In genomic region chr11:65119670-65119995, GRCh38 we compare ENCODE assay signal across 15 cellular contexts. TPM values are rescaled to one million over a fixed set of nuclear protein-coding genes. Genes with fewer than 3 reads are reported as not detected.
DNase-seq lines count a peak whose midpoint lies in the region; ATAC-seq and TF ChIP-seq lines count a peak whose summit lies in the region.
"Had no signal": no experiment of that assay in that cellular context is flagged by ENCODE, and none has a peak within 500 bp of the region (broad histone marks: within the 10 kb centered on the region; RNA-seq: fewer than 3 reads in every experiment).

No MANE protein-coding gene starts in this region.

- H3K4me3 ChIP-seq in OCI-LY7 (ENCODE audit: low read depth, low read length, poor library complexity, severe bottlenecking): peak overlapping the region; percentile 95
- H3K4me3 ChIP-seq in smooth muscle cell: no peak overlapping the region
- H3K4me3 ChIP-seq: prostate gland had no signal

- no peaks in the 10 kb centered on the region for H3K9me2 ChIP-seq in OCI-LY7 (ENCODE audit: insufficient read depth, low read length)

- DNase-seq in activated T-cell treated with anti-CD3 and anti-CD28 coated beads, Interleukin-2, amount 50 U/mL, for 24 hours: no peak
- no peak for DNase-seq in activated T-cell treated with anti-CD3 and anti-CD28 coated beads, Interleukin-2, amount 50 U/mL, for 1 hour
- DNase-seq in OCI-LY7 (ENCODE audit: low spot score): peak; percentile 51
- no peak for DNase-seq in smooth muscle cell (lab: John Stamatoyannopoulos, UW; ENCODE audit: unreplicated experiment)
- DNase-seq in stimulated activated CD4-positive, alpha-beta T cell treated with anti-CD3 and anti-CD28 coated beads, Interleukin-2, amount 100 ng/mL, for 24 hours: no peak
- DNase-seq in NCI-H1694 (lab: John Stamatoyannopoulos, UW): no peak
- DNase-seq: activated CD4-positive, alpha-beta T cell treated with anti-CD3 and anti-CD28 coated beads, Interleukin-2, amount 50 U/mL, for 1 hour; amniotic stem cell; DMS79; midbrain; NCI-H2029 treated with DMSO at 0.1 percent for 48 hours; NK-92 treated with Interleukin-12 subunit alpha and Interleukin-12 subunit beta, amount 100 ng/mL, for 24 hours had no signal

- H3K4me1 ChIP-seq in OCI-LY7 (ENCODE audit: insufficient read depth, low read length, poor library complexity, severe bottlenecking): peaks cover 65% of the 10 kb centered on the region
- H3K4me1 ChIP-seq in smooth muscle cell (ENCODE audit: low read depth): peaks cover 15% of the 10 kb centered on the region

- POLR2A ChIA-PET in OCI-LY7 (lab: Charles Lee): interaction anchor here (1.6 to 4.0 kb wide), 2 partner anchors 14 to 105 kb away, joined by 4 to 47 read pairs; partner anchors contain the start of genes ARL2 and SYVN1

- H4K20me1 ChIP-seq in OCI-LY7 (ENCODE audit: insufficient read depth, low read length) (peaks cover 17% of the 10 kb centered on the region; the same call in 1 of the 2 replicates), smooth muscle cell (ENCODE audit: low read depth) (no peaks in the 10 kb centered on the region)

- H3K27ac ChIP-seq in OCI-LY7 (ENCODE audit: low read depth, low read length, poor library complexity, severe bottlenecking) (peak overlapping the region; percentile 78), smooth muscle cell (ENCODE audit: low read depth) (peak overlapping the region; percentile 89)
- H3K27ac ChIP-seq: prostate gland had no signal

- H3K9me3 Mint-ChIP-seq in activated T-cell treated with anti-CD3 and anti-CD28 coated beads, Interleukin-2, amount 50 U/mL, for 24 hours: no peaks in the 10 kb centered on the region
- H3K9me3 Mint-ChIP-seq in dendritic cell treated with granulocyte-macrophage colony-stimulating factor and Interleukin-4, amounts not matched to agents 40 ng/mL and 50 ng/mL, for 4 days: no peaks in the 10 kb centered on the region

- peak overlapping the region; percentile 87 for H3K4me2 ChIP-seq in OCI-LY7 (ENCODE audit: low read length)
- H3K4me2 ChIP-seq in smooth muscle cell: no peak overlapping the region

- TF ChIP-seq CTCF in OCI-LY7 (conservative IDR thresholded peaks at IDR 0.05; ENCODE audit: low read length) (no peak), smooth muscle cell (IDR thresholded peaks at IDR 0.05; ENCODE audit: borderline replicate concordance, insufficient read depth, poor library complexity, severe bottlenecking) (no peak)

- peaks cover 89% of the 10 kb centered on the region for H3K36me3 Mint-ChIP-seq in activated T-cell treated with anti-CD3 and anti-CD28 coated beads, Interleukin-2, amount 50 U/mL, for 24 hours (ENCODE audit: low read depth)
- H3K36me3 Mint-ChIP-seq in dendritic cell treated with granulocyte-macrophage colony-stimulating factor and Interleukin-4, amounts not matched to agents 40 ng/mL and 50 ng/mL, for 4 days (ENCODE audit: low read depth): peaks cover 72% of the 10 kb centered on the region

- H3F3A ChIP-seq in smooth muscle cell (ENCODE audit: low read depth): peaks cover 21% of the 10 kb centered on the region

- peak overlapping the region; percentile 98 for H3K27ac Mint-ChIP-seq in activated T-cell treated with anti-CD3 and anti-CD28 coated beads, Interleukin-2, amount 50 U/mL, for 24 hours
- H3K27ac Mint-ChIP-seq in dendritic cell treated with granulocyte-macrophage colony-stimulating factor and Interleukin-4, amounts not matched to agents 40 ng/mL and 50 ng/mL, for 4 days: peak overlapping the region; percentile 99

- peaks cover 71% of the 10 kb centered on the region for H3K79me2 ChIP-seq in OCI-LY7 (ENCODE audit: insufficient read depth, low read depth, low read length)
- peaks cover 59% of the 10 kb centered on the region for H3K79me2 ChIP-seq in smooth muscle cell (ENCODE audit: low read depth)

- peaks cover 74% of the 10 kb centered on the region for H3K4me1 Mint-ChIP-seq in activated T-cell treated with anti-CD3 and anti-CD28 coated beads, Interleukin-2, amount 50 U/mL, for 24 hours (ENCODE audit: low read depth)
- H3K4me1 Mint-ChIP-seq in dendritic cell treated with granulocyte-macrophage colony-stimulating factor and Interleukin-4, amounts not matched to agents 40 ng/mL and 50 ng/mL, for 4 days (ENCODE audit: low read depth): peaks cover 49% of the 10 kb centered on the region

- H3K4me3 Mint-ChIP-seq in activated T-cell treated with anti-CD3 and anti-CD28 coated beads, Interleukin-2, amount 50 U/mL, for 24 hours: peak overlapping the region; percentile 100
- no peak overlapping the region for H3K4me3 Mint-ChIP-seq in dendritic cell treated with granulocyte-macrophage colony-stimulating factor and Interleukin-4, amounts not matched to agents 40 ng/mL and 50 ng/mL, for 4 days

- H3K9me3 ChIP-seq in OCI-LY7 (ENCODE audit: low read length) (no peaks in the 10 kb centered on the region), smooth muscle cell (replicated peaks; ENCODE audit: low read depth) (no peaks in the 10 kb centered on the region)
- H3K9me3 ChIP-seq: prostate gland had no signal

- no TSS peak for BruUV-seq in OCI-LY7 (replicated peaks; lab: Mats Ljungman, UMichigan)

- H3K27me3 ChIP-seq in smooth muscle cell (ENCODE audit: low read depth): no peaks in the 10 kb centered on the region

- no peak for ATAC-seq in GM18870 (IDR thresholded peaks at IDR 0.05; ENCODE audit: unreplicated experiment)

- intact Hi-C loops in OCI-LY7 (cut with micrococcal nuclease; ENCODE audit: unreplicated experiment): loop anchor here (10.0 kb wide), 1 partner anchor 345 kb away; the partner anchor contains the start of gene SF1
- intact Hi-C loops in dendritic cell treated with granulocyte-macrophage colony-stimulating factor and Interleukin-4, amounts not matched to agents 40 ng/mL and 50 ng/mL, for 4 days (cut with micrococcal nuclease): loop anchor here (5.0 to 10.0 kb wide), 3 partner anchors 135 to 272 kb away; partner anchors contain the start of gene ATG2A

- CTCF ChIA-PET in OCI-LY7 (lab: Charles Lee; ENCODE audit: unreplicated experiment): no interaction called here

- no peaks in the 10 kb centered on the region for H3K27me3 Mint-ChIP-seq in activated T-cell treated with anti-CD3 and anti-CD28 coated beads, Interleukin-2, amount 50 U/mL, for 24 hours
- H3K27me3 Mint-ChIP-seq in dendritic cell treated with granulocyte-macrophage colony-stimulating factor and Interleukin-4, amounts not matched to agents 40 ng/mL and 50 ng/mL, for 4 days: no peaks in the 10 kb centered on the region

- H3K36me3 ChIP-seq in OCI-LY7 (ENCODE audit: insufficient read depth, low read length) (peaks cover 76% of the 10 kb centered on the region), smooth muscle cell (ENCODE audit: low read depth) (no peaks in the 10 kb centered on the region)

- H2AFZ ChIP-seq in OCI-LY7 (ENCODE audit: low read length) (no peak overlapping the region), smooth muscle cell (ENCODE audit: low read depth) (no peak overlapping the region)

- peak overlapping the region; percentile 32 for H3K9ac ChIP-seq in smooth muscle cell (ENCODE audit: low read depth)

RNA-seq across cellular contexts. Expression of gene ZNHIT2, which starts 2.1 kb away (rescaled TPM):
- 29.9 and 32.4 TPM in 2 replicates for total RNA-seq in OCI-LY7 (2014; rRNA removed; shearing (Covaris generic))
- 10.7 and 11.5 TPM in 2 replicates for total RNA-seq in OCI-LY7 (2022)
- total RNA-seq in smooth muscle cell: 9.1 and 13.8 TPM in 2 replicates
- 14.5 and 19.5 TPM in 2 replicates for polyA plus RNA-seq in smooth muscle cell

RNA-seq across cellular contexts. Expression of gene FAU, which starts 2.3 kb away (rescaled TPM):
- 1,573 and 1,628 TPM in 2 replicates for total RNA-seq in OCI-LY7 (2014; rRNA removed; shearing (Covaris generic))
- total RNA-seq in OCI-LY7 (2022) (1,401 and 1,406 TPM in 2 replicates), smooth muscle cell (373 and 509 TPM in 2 replicates)
- polyA plus RNA-seq in smooth muscle cell: 537 and 578 TPM in 2 replicates

RNA-seq across cellular contexts. Expression of gene MRPL49, which starts 2.5 kb away (rescaled TPM):
- 81.6 and 83.2 TPM in 2 replicates for total RNA-seq in OCI-LY7 (2014; rRNA removed; shearing (Covaris generic))
- total RNA-seq in OCI-LY7 (2022) (65.2 and 67.2 TPM in 2 replicates), smooth muscle cell (28.2 and 43.0 TPM in 2 replicates)
- polyA plus RNA-seq in smooth muscle cell: 53.2 and 55.4 TPM in 2 replicates

RNA-seq across cellular contexts. Expression of gene TM7SF2, which starts 8.0 kb away (rescaled TPM):
- 25.8 and 30.1 TPM in 2 replicates for total RNA-seq in OCI-LY7 (2014; rRNA removed; shearing (Covaris generic))
- total RNA-seq in OCI-LY7 (2022): 46.7 and 54.1 TPM in 2 replicates
- 16.8 and 26.9 TPM in 2 replicates for total RNA-seq in smooth muscle cell
- polyA plus RNA-seq in smooth muscle cell: 17.4 and 43.1 TPM in 2 replicates

RNA-seq across cellular contexts. Expression of gene SYVN1, which starts 14.7 kb away (rescaled TPM):
- total RNA-seq in OCI-LY7 (2014; rRNA removed; shearing (Covaris generic)): 102 and 134 TPM in 2 replicates
- 310 and 320 TPM in 2 replicates for total RNA-seq in OCI-LY7 (2022)
- total RNA-seq in smooth muscle cell: 39.9 and 52.0 TPM in 2 replicates
- polyA plus RNA-seq in smooth muscle cell: 30.0 and 32.0 TPM in 2 replicates
